Comparison of ENCODE assay signal across 5 cellular contexts in genomic region chr13:78647053-78647726, GRCh38. TPM values are rescaled to one million over a fixed set of nuclear protein-coding genes. Genes with fewer than 3 reads are reported as not detected.
"Had no signal": no experiment of that assay in that cellular context is flagged by ENCODE, and none has a peak within 500 bp of the region (broad histone marks: within the 10 kb centered on the region; RNA-seq: fewer than 3 reads in every experiment).

No MANE protein-coding gene starts in this region.

RNA-seq across cellular contexts. Expression of gene POU4F1, which starts 43.8 kb away (rescaled TPM):
- total RNA-seq: esophagus muscularis mucosa, lung, osteocyte, stomach, upper lobe of right lung had no signal
